8 cellular contexts compared by ENCODE assay signal in genomic region chr22:38397189-38398097, GRCh38. TPM values are rescaled to one million over a fixed set of nuclear protein-coding genes. Genes with fewer than 3 reads are reported as not detected.
DNase-seq lines count a peak whose midpoint lies in the region; ATAC-seq and TF ChIP-seq lines count a peak whose summit lies in the region.

No MANE protein-coding gene starts in this region.

- H3K27ac Mint-ChIP-seq in nephron = peak overlapping the region; percentile 30 to 42 (median 37)

- ATAC-seq in GM18517 (IDR thresholded peaks at IDR 0.05; ENCODE audit: unreplicated experiment) (no peak), HG03469 (IDR thresholded peaks at IDR 0.05; ENCODE audit: unreplicated experiment) (no peak)

- DNase-seq in EH (ENCODE audit: low read depth) (peak; percentile 32), HUDEP-2 (lab: John Stamatoyannopoulos, UW; ENCODE audit: unreplicated experiment in 76 of 76) (peak in 59 of 76 experiments; percentile 11 to 70 (median 48)), fibroblast of peridontal ligament (ENCODE audit: extremely low read depth) (peak; percentile 17), G401 (ENCODE audit: low spot score) (no peak)

- peaks cover 54% of the 10 kb centered on the region for H3K4me1 Mint-ChIP-seq in nephron

- no peaks in the 10 kb centered on the region for H3K9me3 Mint-ChIP-seq in nephron

- in situ Hi-C loops in G401 (cut with HindIII; ENCODE audit: low sequenced_read_pairs) = no loop called here

- no peaks in the 10 kb centered on the region for H3K27me3 Mint-ChIP-seq in nephron (ENCODE audit: low read depth)

- no peaks in the 10 kb centered on the region for H3K36me3 Mint-ChIP-seq in nephron (ENCODE audit: low read depth)

- peak overlapping the region; percentile 87 to 95 (median 93) for H3K4me3 Mint-ChIP-seq in nephron

- H3K27ac ChIP-seq in VCaP = peak overlapping the region; percentile 66

- TF ChIP-seq CTCF in VCaP (conservative IDR thresholded peaks at IDR 0.05) (no peak), nephron (IDR thresholded peaks at IDR 0.05; ENCODE audit: unreplicated experiment in 3 of 3) (no peak)

RNA-seq across cellular contexts. Expression of gene KCNJ4, which starts 57.6 kb away (rescaled TPM):
- 37.9 and 38.6 TPM in 2 replicates for total RNA-seq in G401 (2014; rRNA removed; shearing (Covaris generic))
